8 cellular contexts compared by ENCODE assay signal in the genomic region with DNA sequence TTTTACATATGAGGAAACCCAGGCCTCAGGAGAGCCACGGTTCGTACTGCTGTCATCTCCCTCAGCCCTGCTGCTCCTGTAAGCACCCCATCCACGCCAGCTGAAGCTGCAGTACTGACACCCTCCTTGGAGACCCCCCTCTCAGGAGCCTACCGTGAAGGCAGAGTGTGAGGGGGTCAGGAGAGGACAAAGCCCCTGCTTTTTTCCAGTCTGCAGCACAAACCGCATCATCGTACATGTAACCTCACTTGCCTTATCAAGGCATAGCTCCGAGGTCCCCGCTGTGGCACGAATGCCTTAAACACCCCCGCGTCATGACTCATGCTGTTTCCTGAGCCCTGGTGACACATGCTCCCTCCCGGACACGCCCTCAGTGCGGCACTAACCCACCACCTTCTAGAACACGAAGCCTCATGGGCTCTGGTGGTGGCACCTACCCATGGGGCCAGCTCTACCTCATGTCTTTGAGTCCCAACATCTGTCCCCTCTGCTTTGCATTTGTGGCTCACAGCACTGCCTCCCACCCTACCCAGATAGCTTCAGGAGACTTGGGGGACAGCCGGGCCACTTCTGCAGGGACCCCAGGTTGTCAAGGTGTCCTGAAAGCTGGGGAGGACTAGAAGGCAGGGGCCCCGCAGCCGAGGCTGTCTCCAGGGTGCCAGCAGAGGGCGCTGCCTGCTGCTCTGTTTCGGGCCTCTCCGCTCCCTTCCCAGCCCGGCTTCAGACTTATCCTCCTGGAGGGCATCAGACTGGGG. TPM values are rescaled to one million over a fixed set of nuclear protein-coding genes. Genes with fewer than 3 reads are reported as not detected.
DNase-seq lines count a peak whose midpoint lies in the region; ATAC-seq, FAIRE-seq and TF ChIP-seq lines count a peak whose summit lies in the region.

No MANE protein-coding gene starts in this region.

- no peaks in the 10 kb centered on the region for H3K27me3 ChIP-seq in CD4-positive, alpha-beta memory T cell (ENCODE audit: insufficient read depth, low read length)
- H3K27me3 ChIP-seq in osteoblast (ENCODE audit: insufficient read depth, low read length) (no peaks in the 10 kb centered on the region), testis (no peaks in the 10 kb centered on the region)

- peak overlapping the region; percentile 38 to 50 for H3K4me3 ChIP-seq in CD4-positive, alpha-beta memory T cell (ENCODE audit: low read length in 2 of 2)
- H3K4me3 ChIP-seq in osteoblast (ENCODE audit: insufficient read depth, low read length) (no peak overlapping the region), testis (no peak overlapping the region)

- H3K9me3 ChIP-seq in CD4-positive, alpha-beta memory T cell (ENCODE audit: control insufficient read depth in 1 of 2, low read length in 2 of 2): no peaks in the 10 kb centered on the region
- H3K9me3 ChIP-seq in osteoblast (ENCODE audit: low read depth, low read length) (no peaks in the 10 kb centered on the region), testis (no peaks in the 10 kb centered on the region)

- peaks cover 9 to 33% of the 10 kb centered on the region in 2 donors for H3K36me3 Mint-ChIP-seq in CD4-positive, alpha-beta memory T cell

- peak; percentile 91 to 99 (median 92) for DNase-seq in CD4-positive, alpha-beta memory T cell
- peak; percentile 93 for DNase-seq in RCC 7860 (ENCODE audit: low spot score)
- DNase-seq in activated T-cell treated with anti-CD3 and anti-CD28 coated beads, Interleukin-2, amount 50 U/mL, for 48 hours: peak; percentile 96
- peak; percentile 78 for DNase-seq in fibroblast of peridontal ligament (ENCODE audit: extremely low read depth)
- peak; percentile 99 for DNase-seq in osteoblast (ENCODE audit: insufficient read length, low spot score, missing footprints)
- peak; percentile 78 for DNase-seq in testis
- DNase-seq in epidermal melanocyte (ENCODE audit: insufficient read length, low spot score): no peak

- peak overlapping the region; percentile 94 to 100 (median 99) for H3K27ac Mint-ChIP-seq in CD4-positive, alpha-beta memory T cell

- peak overlapping the region; percentile 82 to 94 (median 89) for H3K4me3 Mint-ChIP-seq in CD4-positive, alpha-beta memory T cell

- POLR2A ChIA-PET in CD4-positive, alpha-beta memory T cell (lab: Charles Lee; ENCODE audit: partially characterized antibody): interaction anchor here (0.6 to 38.6 kb wide), 24 partner anchors 6 to 1027 kb away, joined by 3 to 3358 read pairs (median 8); partner anchors contain the start of genes CD52, CEP85, DHDDS and HMGN2

- intact Hi-C loops in CD4-positive, alpha-beta memory T cell (cut with micrococcal nuclease): loop anchor here (1.0 to 2.0 kb wide), 6 partner anchors 8 to 132 kb away; partner anchors contain the start of gene CEP85
- intact Hi-C loops in testis (cut with DNase I; ENCODE audit: low total_unique reads): no loop called here

- peak overlapping the region; percentile 91 for H3K27ac ChIP-seq in CD4-positive, alpha-beta memory T cell (ENCODE audit: low read depth, low read length)
- H3K27ac ChIP-seq in osteoblast (ENCODE audit: low read depth, low read length) (peak overlapping the region; percentile 66), testis (no peak overlapping the region)

- ATAC-seq in HG02588 (IDR thresholded peaks at IDR 0.05; ENCODE audit: unreplicated experiment): peak; percentile 33

- peaks cover 94% of the 10 kb centered on the region for H3K4me1 ChIP-seq in CD4-positive, alpha-beta memory T cell (ENCODE audit: insufficient read depth, low read length)
- H3K4me1 ChIP-seq in osteoblast (ENCODE audit: insufficient read depth, low read length) (peaks cover 56% of the 10 kb centered on the region), testis (peaks cover 24% of the 10 kb centered on the region)

- WGBS in testis, 2 donors: 65 to 70% methylated on average over 7 to 22 of the region's 22 CpGs

- CTCF ChIA-PET in CD4-positive, alpha-beta memory T cell (lab: Charles Lee; ENCODE audit: partially characterized antibody): interaction anchor here (0.8 to 21.6 kb wide), 21 partner anchors 8 to 149 kb away, joined by 3 to 1027 read pairs (median 10); partner anchors contain the start of genes CD52, CEP85, SH3BGRL3 and UBXN11

- peaks cover 12% of the 10 kb centered on the region for H3K36me3 ChIP-seq in CD4-positive, alpha-beta memory T cell (ENCODE audit: insufficient read depth, low read length)
- H3K36me3 ChIP-seq in osteoblast (ENCODE audit: insufficient read depth, low read length) (peaks cover 30% of the 10 kb centered on the region), testis (ENCODE audit: low read depth, missing control alignments) (no peaks in the 10 kb centered on the region)

- no peaks in the 10 kb centered on the region for H3K27me3 Mint-ChIP-seq in CD4-positive, alpha-beta memory T cell

- TF ChIP-seq CTCF in osteoblast (IDR thresholded peaks at IDR 0.05; ENCODE audit: extremely low read depth, low read depth, low read length) (peak; percentile 63), testis (IDR thresholded peaks at IDR 0.05) (peak in 2 of 3 experiments; percentile 28 to 59)

- H3K4me2 ChIP-seq in osteoblast (ENCODE audit: insufficient read depth, low read length): peak overlapping the region; percentile 28

- H2AFZ ChIP-seq in osteoblast (ENCODE audit: low read length): no peak overlapping the region

- peaks cover 63 to 96% (median 81%) of the 10 kb centered on the region in 4 donors for H3K4me1 Mint-ChIP-seq in CD4-positive, alpha-beta memory T cell

- no peak for TF ChIP-seq POLR2A in testis (IDR thresholded peaks at IDR 0.05)

- peaks cover 41% of the 10 kb centered on the region for H3K79me2 ChIP-seq in osteoblast (ENCODE audit: insufficient read depth, low read length)

- H4K20me1 ChIP-seq in osteoblast (ENCODE audit: insufficient read depth, low read length): peaks cover 25% of the 10 kb centered on the region

- FAIRE-seq in RCC 7860 (lab: Jason Lieb, UNC): peak; percentile 83

- no peaks in the 10 kb centered on the region for H3K9me3 Mint-ChIP-seq in CD4-positive, alpha-beta memory T cell

RNA-seq across cellular contexts. Expression of gene SH3BGRL3, which starts 4.9 kb away (rescaled TPM):
- total RNA-seq in CD4-positive, alpha-beta memory T cell: 100 to 1,000 TPM; 293 to 305 TPM
- polyA plus RNA-seq in CD4-positive, alpha-beta memory T cell: 1,000 to 10,000 TPM in 1 of 2 donors, 100 to 1,000 TPM in 1; 979 to 1,531 TPM
- total RNA-seq in osteoblast (29.2 and 30.8 TPM in 2 replicates), testis (10 to 100 TPM; 24.4 to 25.4 TPM)
- polyA plus RNA-seq in testis (ENCODE audit: insufficient read depth, low read depth, low replicate concordance): 76.6 TPM

RNA-seq across cellular contexts. Expression of gene UBXN11, which starts 21.7 kb away (rescaled TPM):
- 100 to 1,000 TPM; 115 to 117 TPM for total RNA-seq in CD4-positive, alpha-beta memory T cell
- polyA plus RNA-seq in CD4-positive, alpha-beta memory T cell: 10 to 100 TPM; 13.3 to 17.4 TPM
- 5.8 and 6.2 TPM in 2 replicates for total RNA-seq in osteoblast
- total RNA-seq in testis: 10 to 100 TPM; 39.7 to 51.7 TPM
- polyA plus RNA-seq in testis (ENCODE audit: insufficient read depth, low read depth, low replicate concordance): 65.9 TPM

RNA-seq across cellular contexts. Expression of gene CD52, which starts 33.0 kb away (rescaled TPM):
- total RNA-seq in CD4-positive, alpha-beta memory T cell: 1,000 to 10,000 TPM; 1,302 to 1,324 TPM
- polyA plus RNA-seq in CD4-positive, alpha-beta memory T cell: over 10,000 TPM in 1 of 2 donors, 1,000 to 10,000 TPM in 1; 8,660 to 12,303 TPM
- total RNA-seq in osteoblast (not detected in 2 replicates), testis (1 to 10 TPM in 1 of 2 donors, not detected in 1; 3.0 TPM)
- 23.8 TPM for polyA plus RNA-seq in testis (ENCODE audit: insufficient read depth, low read depth, low replicate concordance)

RNA-seq across cellular contexts. Expression of gene CEP85, which starts 50.8 kb away (rescaled TPM):
- total RNA-seq in CD4-positive, alpha-beta memory T cell: 10 to 100 TPM; 20.4 to 21.9 TPM
- polyA plus RNA-seq in CD4-positive, alpha-beta memory T cell: 1 to 10 TPM; 6.7 to 9.4 TPM
- total RNA-seq in osteoblast: 8.0 and 9.1 TPM in 2 replicates
- total RNA-seq in testis: 10 to 100 TPM; 52.1 to 61.8 TPM
- 82.5 TPM for polyA plus RNA-seq in testis (ENCODE audit: insufficient read depth, low read depth, low replicate concordance)

Comparison
In these comparisons a context has a peak if more than half of its experiments do, and no peak if none do; other contexts are left out.
1. H3K27ac ChIP-seq: peak in CD4-positive, alpha-beta memory T cell (single experiment) and osteoblast (single experiment); none in testis (0 of 2).
2. H3K4me3 ChIP-seq: peak in CD4-positive, alpha-beta memory T cell (2 of 2); none in osteoblast (single experiment) and testis (0 of 2).
3. RNA of gene CD52, which starts 33.0 kb away (total RNA-seq): 1,302 to 1,324 TPM in CD4-positive, alpha-beta memory T cell; 3.0 TPM in testis and not detected in osteoblast; every median in the first group is over 100 times any median in the second.